20 cellular contexts compared by ENCODE assay signal in the genomic region with DNA sequence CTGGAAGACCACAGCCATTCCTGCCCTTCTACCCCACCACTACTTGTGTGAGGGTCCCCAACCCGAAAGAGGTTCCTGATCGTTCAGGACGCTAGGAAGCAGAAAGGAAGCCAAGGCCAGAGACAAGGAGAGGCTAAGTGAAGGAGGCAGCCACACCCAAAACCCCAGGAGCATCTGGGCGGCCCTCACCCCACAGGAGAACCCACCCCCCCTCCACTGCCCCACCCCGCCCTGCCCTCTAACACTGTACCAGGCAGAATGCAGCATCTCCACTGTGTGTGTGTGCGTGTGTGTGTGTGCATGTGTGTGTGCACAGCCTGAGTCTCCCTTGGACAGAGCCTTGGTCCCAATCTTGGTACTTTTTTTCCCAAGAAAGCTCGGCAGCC.
DNase-seq lines count a peak whose midpoint lies in the region; ATAC-seq, FAIRE-seq and TF ChIP-seq lines count a peak whose summit lies in the region.
"Had no signal": no experiment of that assay in that cellular context is flagged by ENCODE, and none has a peak within 500 bp of the region (broad histone marks: within the 10 kb centered on the region; RNA-seq: fewer than 3 reads in every experiment).

No MANE protein-coding gene starts in this region.

- H2BK20ac ChIP-seq in IMR-90 (ENCODE audit: low read depth, low read length), result no peak overlapping the region

- no peak overlapping the region for H3K4ac ChIP-seq in IMR-90 (ENCODE audit: low read depth, low read length)

- POLR2A ChIA-PET in IMR-90 (lab: Charles Lee; ENCODE audit: unreplicated experiment), result no interaction called here

- DNase-seq in IMR-90, result no peak
- DNase-seq in caudate nucleus (lab: John Stamatoyannopoulos, UW), result no peak
- no peak for DNase-seq in hepatocyte (ENCODE audit: low spot score)
- DNase-seq in D721Med (ENCODE audit: insufficient read length, low spot score), result no peak
- no peak for DNase-seq in DMS53 treated with DMSO at 0.1 percent for 48 hours (lab: John Stamatoyannopoulos, UW; ENCODE audit: unreplicated experiment)
- DNase-seq: activated effector memory CD4-positive, alpha-beta T cell treated with Interleukin-2 at 50 U/mL for 16 hours; CD8-positive, alpha-beta T cell; GM23248; NCI-H1105; NCI-H446 treated with DMSO at 0.1 percent for 48 hours; SHP77 treated with DMSO at 0.1 percent for 48 hours; stimulated activated CD4-positive, alpha-beta T cell treated with anti-CD3 and anti-CD28 coated beads, Interleukin-2, amount 100 ng/mL, for 24 hours; stimulated activated naive CD4-positive, alpha-beta T cell had no signal

- BruUV-seq in IMR-90 (replicated peaks; lab: Mats Ljungman, UMichigan), result no TSS peak

- no peak for TF ChIP-seq RAD21 in IMR-90 (IDR thresholded peaks at IDR 0.05; ENCODE audit: low read length)

- no peaks in the 10 kb centered on the region for H3K9me2 ChIP-seq in hepatocyte (replicated peaks; ENCODE audit: insufficient read depth)

- H4K20me1 ChIP-seq in IMR-90 (ENCODE audit: insufficient read depth, low read length) (no peaks in the 10 kb centered on the region), hepatocyte (ENCODE audit: insufficient read depth, poor library complexity, severe bottlenecking) (no peaks in the 10 kb centered on the region)

- H3K18ac ChIP-seq in IMR-90 (ENCODE audit: low read depth, low read length), result no peak overlapping the region

- H3K36me3 ChIP-seq in IMR-90 (ENCODE audit: control insufficient read depth, insufficient read depth, low read length), result no peaks in the 10 kb centered on the region
- no peaks in the 10 kb centered on the region for H3K36me3 ChIP-seq in hepatocyte (replicated peaks; ENCODE audit: insufficient read depth, low read depth)
- H3K36me3 ChIP-seq: adrenal gland, breast epithelium, tibial artery had no signal

- no peak for FAIRE-seq in D721Med (lab: Jason Lieb, UNC)
- FAIRE-seq: frontal cortex had no signal

- WGBS in IMR-90 (ENCODE audit: extremely low coverage in 2 of 2, insufficient read length in 1 of 2), 2 experiments, result 100% methylated on average over 1 of the region's 7 CpGs; no CpG with 5 or more reads in 1 of the 2 experiments
- 84% methylated on average over 7 of the region's 7 CpGs for WGBS in hepatocyte (ENCODE audit: low lambda C conversion rate, missing lambda C conversion rate)

- no peak overlapping the region for H4K91ac ChIP-seq in IMR-90 (ENCODE audit: insufficient read depth, low read depth, low read length)

- H2BK120ac ChIP-seq in IMR-90 (ENCODE audit: low read depth, low read length), result no peak overlapping the region

- no peaks in the 10 kb centered on the region for H3K79me2 ChIP-seq in hepatocyte

- in situ Hi-C loops in IMR-90 (cut with MboI; ENCODE audit: low sequenced_read_pairs), result no loop called here

- TF ChIP-seq CTCF in IMR-90 (conservative IDR thresholded peaks at IDR 0.05; ENCODE audit: low read depth, low read length) (no peak), hepatocyte (IDR thresholded peaks at IDR 0.05; ENCODE audit: poor library complexity) (no peak), D721Med (IDR thresholded peaks at IDR 0.05; ENCODE audit: insufficient read depth, missing control alignments) (no peak)

- no peak for ATAC-seq in IMR-90 (ENCODE audit: low read depth)
- ATAC-seq in GM21447 (IDR thresholded peaks at IDR 0.05; ENCODE audit: unreplicated experiment), result no peak
- no peak for ATAC-seq in GM19351 (IDR thresholded peaks at IDR 0.05; ENCODE audit: unreplicated experiment)
- ATAC-seq: CD8-positive, alpha-beta T cell had no signal

- H4K8ac ChIP-seq in IMR-90 (ENCODE audit: low read depth in 2 of 2, low read length in 2 of 2), result no peak overlapping the region

- H3K79me1 ChIP-seq in IMR-90 (ENCODE audit: low read depth in 1 of 2, low read length in 2 of 2), result no peaks in the 10 kb centered on the region

- no peak overlapping the region for H3K27ac ChIP-seq in IMR-90 (ENCODE audit: insufficient read depth, low read length)
- H3K27ac ChIP-seq in caudate nucleus (ENCODE audit: low read depth, low read length), result peak overlapping the region; percentile 94
- H3K27ac ChIP-seq in hepatocyte, result peak overlapping the region; percentile 75
- H3K27ac ChIP-seq in skin epidermis, result peak overlapping the region in 13 of 21 experiments; percentile 39 to 85 (median 66)
- H3K27ac ChIP-seq: adrenal gland, breast epithelium, GM23248, tibial artery had no signal

- no peak overlapping the region for H3K56ac ChIP-seq in IMR-90 (ENCODE audit: extremely low read depth, insufficient read depth, low read length)

- no peak overlapping the region for H2AFZ ChIP-seq in IMR-90 (replicated peaks; ENCODE audit: low read length, poor library complexity)
- H2AFZ ChIP-seq in hepatocyte, result no peak overlapping the region
- H2AFZ ChIP-seq: GM23248 had no signal

- peaks cover 3% of the 10 kb centered on the region; the same call in 1 of the 2 replicates for H3K9me1 ChIP-seq in IMR-90 (ENCODE audit: insufficient read depth, low read length)

- H2AK9ac ChIP-seq in IMR-90 (replicated peaks; ENCODE audit: low read depth, low read length, poor library complexity), result no peak overlapping the region

- CTCF ChIA-PET in IMR-90 (lab: Yijun Ruan, JAX), result no interaction called here

- no peak overlapping the region; the same call in 1 of the 2 replicates for H3K14ac ChIP-seq in IMR-90 (replicated peaks; ENCODE audit: low read depth, low read length)

- no peak overlapping the region for H2BK15ac ChIP-seq in IMR-90 (ENCODE audit: low read depth, low read length)

- no peak overlapping the region for H4K5ac ChIP-seq in IMR-90 (ENCODE audit: low read depth, low read length)

- H3K4me2 ChIP-seq in IMR-90 (ENCODE audit: low read depth, low read length) (no peak overlapping the region), hepatocyte (no peak overlapping the region)

- H3K9me3 ChIP-seq in IMR-90 (ENCODE audit: control insufficient read depth, insufficient read depth, low read length) (no peaks in the 10 kb centered on the region), hepatocyte (ENCODE audit: low read depth) (no peaks in the 10 kb centered on the region)
- H3K9me3 ChIP-seq: adrenal gland, tibial artery had no signal

- dilution Hi-C loops in IMR-90 (cut with HindIII; ENCODE audit: low sequenced_read_pairs, unreplicated experiment), result no loop called here

- H3K23ac ChIP-seq in IMR-90 (ENCODE audit: low read depth, low read length), result no peak overlapping the region

- no peak overlapping the region for H2BK5ac ChIP-seq in IMR-90 (ENCODE audit: low read depth, low read length, poor library complexity, severe bottlenecking)

- intact Hi-C loops in IMR-90 (cut with micrococcal nuclease), result no loop called here

- H3K9ac ChIP-seq in IMR-90 (ENCODE audit: low read depth, low read length), result no peak overlapping the region
- H3K9ac ChIP-seq: GM23248 had no signal

- H3K27me3 ChIP-seq in IMR-90 (ENCODE audit: control insufficient read depth, insufficient read depth, low read length) (no peaks in the 10 kb centered on the region), hepatocyte (no peaks in the 10 kb centered on the region)
- H3K27me3 ChIP-seq: adrenal gland, breast epithelium, tibial artery had no signal

- TF ChIP-seq POLR2A in IMR-90 (IDR thresholded peaks at IDR 0.05; ENCODE audit: low read depth, low read length), result no peak

- H3K4me1 ChIP-seq in IMR-90 (ENCODE audit: control insufficient read depth, insufficient read depth, low read length) (no peaks in the 10 kb centered on the region), hepatocyte (ENCODE audit: insufficient read depth) (peaks cover 22% of the 10 kb centered on the region)
- H3K4me1 ChIP-seq: adrenal gland, breast epithelium, tibial artery had no signal

- peak overlapping the region; percentile 78; the same call in 1 of the 2 replicates for H2AK5ac ChIP-seq in IMR-90 (ENCODE audit: low read depth, low read length)

- H3K4me3 ChIP-seq in IMR-90 (ENCODE audit: insufficient read depth, low read depth, low read length) (no peak overlapping the region), hepatocyte (no peak overlapping the region), skin epidermis (no peak overlapping the region)
- H3K4me3 ChIP-seq: adrenal gland, breast epithelium, GM23248, tibial artery had no signal

TF ChIP-seq in IMR-90, 13 proteins besides CTCF, POLR2A, EP300 and RAD21:
- no peak for TF ChIP-seq USF2 (IDR thresholded peaks at IDR 0.05; ENCODE audit: low read depth, low read length)
- TF ChIP-seq ELK1 (IDR thresholded peaks at IDR 0.05; ENCODE audit: borderline replicate concordance, low read depth, low read length), result no peak
- no peak for TF ChIP-seq SMC3 (IDR thresholded peaks at IDR 0.05; ENCODE audit: low read depth, low read length)
- no peak for TF ChIP-seq CHD1 (IDR thresholded peaks at IDR 0.05; ENCODE audit: low read depth, low read length)
- no peak for TF ChIP-seq RCOR1 (IDR thresholded peaks at IDR 0.05; ENCODE audit: insufficient replicate concordance, low read length)
- TF ChIP-seq FOS (IDR thresholded peaks at IDR 0.05; ENCODE audit: low read depth, low read length), result no peak
- TF ChIP-seq BHLHE40 (IDR thresholded peaks at IDR 0.05; ENCODE audit: low read depth, low read length), result no peak
- no peak for TF ChIP-seq NFE2L2 (IDR thresholded peaks at IDR 0.05; ENCODE audit: low read depth, low read length)
- no peak for TF ChIP-seq MAZ (IDR thresholded peaks at IDR 0.05; ENCODE audit: borderline replicate concordance, low read depth, low read length)
- TF ChIP-seq RFX5 (IDR thresholded peaks at IDR 0.05; ENCODE audit: low read depth, low read length), result no peak
- no peak for TF ChIP-seq MXI1 (IDR thresholded peaks at IDR 0.05; ENCODE audit: borderline replicate concordance, low read depth, low read length)
- TF ChIP-seq MAFK (IDR thresholded peaks at IDR 0.05; ENCODE audit: low read depth, low read length), result no peak
- no peak for TF ChIP-seq CEBPB (IDR thresholded peaks at IDR 0.05; ENCODE audit: low read depth, low read length)
TF ChIP-seq in IMR-90: peak in this region for 0.
